In genomic region chr13:101779147-101779546, GRCh38 we compare ENCODE assay signal across 2 cellular contexts.
TF ChIP-seq lines count a peak whose summit lies in the region.

No MANE protein-coding gene starts in this region.

TF ChIP-seq in liver, 16 proteins besides CTCF, POLR2A, EP300 and RAD21:
- peak in 1 of 2 donors; percentile 40 for TF ChIP-seq RXRA (IDR thresholded peaks at IDR 0.05)
- no peak for TF ChIP-seq JUND (IDR thresholded peaks at IDR 0.05)
- peak; percentile 6 for TF ChIP-seq FOXA2 (IDR thresholded peaks at IDR 0.05)
- TF ChIP-seq SP1 (IDR thresholded peaks at IDR 0.05): peak; percentile 39
- TF ChIP-seq NR2F2 (IDR thresholded peaks at IDR 0.05): peak; percentile 41
- no peak for TF ChIP-seq FOXA1 (IDR thresholded peaks at IDR 0.05)
- peak; percentile 32 to 44 for TF ChIP-seq HNF4A (conservative IDR thresholded peaks at IDR 0.05)
TF ChIP-seq in liver: peak in this region for 5.

TF ChIP-seq in HepG2, 621 proteins besides CTCF, POLR2A, EP300 and RAD21:
- TF ChIP-seq, protein P1, sequence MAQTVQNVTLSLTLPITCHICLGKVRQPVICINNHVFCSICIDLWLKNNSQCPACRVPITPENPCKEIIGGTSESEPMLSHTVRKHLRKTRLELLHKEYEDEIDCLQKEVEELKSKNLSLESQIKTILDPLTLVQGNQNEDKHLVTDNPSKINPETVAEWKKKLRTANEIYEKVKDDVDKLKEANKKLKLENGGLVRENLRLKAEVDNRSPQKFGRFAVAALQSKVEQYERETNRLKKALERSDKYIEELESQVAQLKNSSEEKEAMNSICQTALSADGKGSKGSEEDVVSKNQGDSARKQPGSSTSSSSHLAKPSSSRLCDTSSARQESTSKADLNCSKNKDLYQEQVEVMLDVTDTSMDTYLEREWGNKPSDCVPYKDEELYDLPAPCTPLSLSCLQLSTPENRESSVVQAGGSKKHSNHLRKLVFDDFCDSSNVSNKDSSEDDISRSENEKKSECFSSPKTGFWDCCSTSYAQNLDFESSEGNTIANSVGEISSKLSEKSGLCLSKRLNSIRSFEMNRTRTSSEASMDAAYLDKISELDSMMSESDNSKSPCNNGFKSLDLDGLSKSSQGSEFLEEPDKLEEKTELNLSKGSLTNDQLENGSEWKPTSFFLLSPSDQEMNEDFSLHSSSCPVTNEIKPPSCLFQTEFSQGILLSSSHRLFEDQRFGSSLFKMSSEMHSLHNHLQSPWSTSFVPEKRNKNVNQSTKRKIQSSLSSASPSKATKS (CRISPR knock-in tag; IDR thresholded peaks at IDR 0.05): no peak
